ENCODE assay signal across 1 cellular context in genomic region chr6:85675030-85675819, GRCh38.
TF ChIP-seq lines count a peak whose summit lies in the region.

No MANE protein-coding gene starts in this region.

TF ChIP-seq in HepG2, 621 proteins besides CTCF, POLR2A, EP300 and RAD21 (continued from another document):
- no peak for TF ChIP-seq NCOA1 (CRISPR knock-in tag; IDR thresholded peaks at IDR 0.05)
- no peak for TF ChIP-seq ATF7-NPFF (CRISPR knock-in tag; IDR thresholded peaks at IDR 0.05; ENCODE audit: low read depth)
- 0 out of 2 replicates have a peak, but pooled peaks have one; percentile 16 for TF ChIP-seq ZGPAT (CRISPR knock-in tag; IDR thresholded peaks at IDR 0.05)
